19 cellular contexts compared by ENCODE assay signal in genomic region chr1:3050603-3051002, GRCh38. TPM values are rescaled to one million over a fixed set of nuclear protein-coding genes. Genes with fewer than 3 reads are reported as not detected.
DNase-seq lines count a peak whose midpoint lies in the region; ATAC-seq and TF ChIP-seq lines count a peak whose summit lies in the region.
"Had no signal": no experiment of that assay in that cellular context is flagged by ENCODE, and none has a peak within 500 bp of the region (broad histone marks: within the 10 kb centered on the region; RNA-seq: fewer than 3 reads in every experiment).

No MANE protein-coding gene starts in this region.

- TF ChIP-seq CTCF in activated B cell treated with CpG ODN at 0.5 μM for 24 hours (IDR thresholded peaks at IDR 0.05) (no peak), stomach (IDR thresholded peaks at IDR 0.05) (no peak), smooth muscle cell (IDR thresholded peaks at IDR 0.05; ENCODE audit: borderline replicate concordance, insufficient read depth, poor library complexity, severe bottlenecking) (no peak)
- no peak for TF ChIP-seq CTCF in CD4-positive, alpha-beta T cell (IDR thresholded peaks at IDR 0.05)

- H3K4me1 ChIP-seq in neuronal stem cell (ENCODE audit: control insufficient read depth in 2 of 2, insufficient read depth in 1 of 2, low read depth in 1 of 2, low read length in 2 of 2) = no peaks in the 10 kb centered on the region
- no peaks in the 10 kb centered on the region for H3K4me1 ChIP-seq in stomach
- no peaks in the 10 kb centered on the region for H3K4me1 ChIP-seq in smooth muscle cell (ENCODE audit: low read depth)
- H3K4me1 ChIP-seq: BLaER1 had no signal

- H4K20me1 ChIP-seq in smooth muscle cell (ENCODE audit: low read depth) = no peaks in the 10 kb centered on the region
- H4K20me1 ChIP-seq: BLaER1 had no signal

- H3K4me3 Mint-ChIP-seq in activated B cell treated with CpG ODN at 0.5 μM for 24 hours = no peak overlapping the region
- H3K4me3 Mint-ChIP-seq in T-helper 17 cell = no peak overlapping the region
- H3K4me3 Mint-ChIP-seq in CD4-positive, alpha-beta T cell = no peak overlapping the region
- H3K4me3 Mint-ChIP-seq: CD4-positive, CD25-positive, alpha-beta regulatory T cell; GM23338; H9 had no signal

- H3K4me2 ChIP-seq in neuronal stem cell (ENCODE audit: insufficient read depth, low read length, poor library complexity, severe bottlenecking) (no peak overlapping the region), smooth muscle cell (no peak overlapping the region)
- H3K4me2 ChIP-seq: BLaER1, GM23338 had no signal

- H3K27me3 ChIP-seq in neuronal stem cell (ENCODE audit: control insufficient read depth in 3 of 3, insufficient read depth in 3 of 3, low read depth in 1 of 3, low read length in 3 of 3) (peaks cover 0 to 6% (median 2%) of the 10 kb centered on the region in 3 experiments), stomach (peaks cover 0 to 43% (median 3%) of the 10 kb centered on the region in 3 donors), smooth muscle cell (ENCODE audit: low read depth) (no peaks in the 10 kb centered on the region)
- H3K27me3 ChIP-seq in CD4-positive, alpha-beta T cell (ENCODE audit: control insufficient read depth, insufficient read depth, low read length) = peaks cover 4% of the 10 kb centered on the region
- H3K27me3 ChIP-seq: BLaER1 had no signal

- peak overlapping the region; percentile 4 for H3K18ac ChIP-seq in neuronal stem cell (ENCODE audit: low read length)

- no peak overlapping the region for H2AK5ac ChIP-seq in neuronal stem cell (ENCODE audit: low read depth, low read length)

- H3K27me3 Mint-ChIP-seq in activated B cell treated with CpG ODN at 0.5 μM for 24 hours (peaks cover 20% of the 10 kb centered on the region), T-helper 17 cell (peaks cover 15% of the 10 kb centered on the region)
- peaks cover 20% of the 10 kb centered on the region for H3K27me3 Mint-ChIP-seq in CD4-positive, alpha-beta T cell

- TF ChIP-seq EP300 in stomach (IDR thresholded peaks at IDR 0.05) = no peak

- H2BK120ac ChIP-seq in neuronal stem cell (ENCODE audit: low read depth, low read length) = no peak overlapping the region

- no peaks in the 10 kb centered on the region for H3F3A ChIP-seq in smooth muscle cell (ENCODE audit: low read depth)

- no peaks in the 10 kb centered on the region for H3K9me3 Mint-ChIP-seq in activated B cell treated with CpG ODN at 0.5 μM for 24 hours
- H3K9me3 Mint-ChIP-seq in CD4-positive, alpha-beta T cell = no peaks in the 10 kb centered on the region

- TF ChIP-seq POLR2A in stomach (IDR thresholded peaks at IDR 0.05) = no peak

- H3K9ac ChIP-seq in neuronal stem cell (ENCODE audit: low read depth, low read length, poor library complexity) (no peak overlapping the region), smooth muscle cell (ENCODE audit: low read depth) (no peak overlapping the region)
- H3K9ac ChIP-seq: BLaER1 had no signal

- H4K8ac ChIP-seq in neuronal stem cell (ENCODE audit: low read depth, low read length) = no peak overlapping the region

- no peak for ATAC-seq in activated B cell treated with CpG ODN at 0.5 μM for 24 hours (ENCODE audit: low read depth)
- no peak for ATAC-seq in T-helper 17 cell
- no peak for ATAC-seq in CD4-positive, alpha-beta T cell (ENCODE audit: poor library complexity)
- ATAC-seq: GM12878, GM23338, HepG2 had no signal

- no peaks in the 10 kb centered on the region for H3K79me2 ChIP-seq in smooth muscle cell (ENCODE audit: low read depth)

- H3K4me3 ChIP-seq in neuronal stem cell (ENCODE audit: low read length in 2 of 2) = no peak overlapping the region
- no peak overlapping the region for H3K4me3 ChIP-seq in stomach
- no peak overlapping the region for H3K4me3 ChIP-seq in smooth muscle cell
- H3K4me3 ChIP-seq: BLaER1, GM12878, GM23338 had no signal

- H4K91ac ChIP-seq in neuronal stem cell (ENCODE audit: low read depth, low read length, poor library complexity) = no peak overlapping the region

- H3K23ac ChIP-seq in neuronal stem cell (ENCODE audit: low read depth, low read length, poor library complexity) = no peak overlapping the region

- H3K79me1 ChIP-seq in neuronal stem cell (ENCODE audit: low read depth, low read length) = no peaks in the 10 kb centered on the region

- CTCF ChIA-PET in activated B cell treated with CpG ODN at 0.5 μM for 24 hours (lab: Charles Lee) = no interaction called here
- CTCF ChIA-PET in CD4-positive, alpha-beta T cell (lab: Charles Lee) = no interaction called here

- no peak overlapping the region for H2BK15ac ChIP-seq in neuronal stem cell (ENCODE audit: low read length)

- H3K27ac ChIP-seq in neuronal stem cell (replicated peaks; ENCODE audit: low read length) (no peak overlapping the region), stomach (no peak overlapping the region), smooth muscle cell (ENCODE audit: low read depth) (no peak overlapping the region)
- no peak overlapping the region for H3K27ac ChIP-seq in CD4-positive, alpha-beta T cell (ENCODE audit: low read depth, low read length)
- H3K27ac ChIP-seq: 22Rv1, BLaER1 had no signal

- H2BK5ac ChIP-seq in neuronal stem cell (ENCODE audit: low read length) = no peak overlapping the region

- H3K4me1 Mint-ChIP-seq in activated B cell treated with CpG ODN at 0.5 μM for 24 hours (no peaks in the 10 kb centered on the region), T-helper 17 cell (no peaks in the 10 kb centered on the region)
- no peaks in the 10 kb centered on the region for H3K4me1 Mint-ChIP-seq in CD4-positive, alpha-beta T cell (ENCODE audit: low read depth)
- H3K4me1 Mint-ChIP-seq: CD4-positive, CD25-positive, alpha-beta regulatory T cell; GM23338; H9 had no signal

- H3K9me3 ChIP-seq in neuronal stem cell (replicated peaks in 1 of 2; ENCODE audit: control insufficient read depth in 2 of 2, insufficient read depth in 1 of 2, low read depth in 1 of 2, low read length in 2 of 2) = peaks cover 0 to 7% of the 10 kb centered on the region in 2 donors
- peaks cover 0 to 10% (median 0%) of the 10 kb centered on the region in 4 donors for H3K9me3 ChIP-seq in stomach
- no peaks in the 10 kb centered on the region for H3K9me3 ChIP-seq in T-helper 17 cell (ENCODE audit: control insufficient read depth, low read length, poor library complexity, severe bottlenecking)
- H3K9me3 ChIP-seq in CD4-positive, alpha-beta T cell (ENCODE audit: control insufficient read depth, low read length) = no peaks in the 10 kb centered on the region
- H3K9me3 ChIP-seq in smooth muscle cell (replicated peaks; ENCODE audit: low read depth) = no peaks in the 10 kb centered on the region
- H3K9me3 ChIP-seq: BLaER1 had no signal

- peak; percentile 8 for DNase-seq in activated CD8-positive, alpha-beta memory T cell treated with anti-CD3 and anti-CD28 coated beads, Interleukin-2, amount 50 U/mL, for 48 hours
- no peak for DNase-seq in activated CD8-positive, alpha-beta memory T cell treated with anti-CD3 and anti-CD28 coated beads for 24 hours
- DNase-seq in activated B cell treated with CpG ODN at 0.5 μM for 24 hours (peak; percentile 7), neuronal stem cell (ENCODE audit: low spot score) (no peak), stomach (peak; percentile 2), T-helper 17 cell (no peak), smooth muscle cell (lab: John Stamatoyannopoulos, UW; ENCODE audit: unreplicated experiment) (no peak)
- DNase-seq in CD4-positive, alpha-beta T cell = no peak
- DNase-seq: AML-193; CD4-positive, CD25-positive, alpha-beta regulatory T cell; DMS79 had no signal

- H3K27ac Mint-ChIP-seq in activated B cell treated with CpG ODN at 0.5 μM for 24 hours (no peak overlapping the region), T-helper 17 cell (no peak overlapping the region)
- H3K27ac Mint-ChIP-seq in CD4-positive, alpha-beta T cell = no peak overlapping the region
- H3K27ac Mint-ChIP-seq: GM23338, H9 had no signal

- H3K36me3 Mint-ChIP-seq in activated B cell treated with CpG ODN at 0.5 μM for 24 hours (ENCODE audit: low read depth) (no peaks in the 10 kb centered on the region), T-helper 17 cell (ENCODE audit: low read depth) (peaks cover 6% of the 10 kb centered on the region)
- no peaks in the 10 kb centered on the region for H3K36me3 Mint-ChIP-seq in CD4-positive, alpha-beta T cell (ENCODE audit: low read depth)
- H3K36me3 Mint-ChIP-seq: CD4-positive, CD25-positive, alpha-beta regulatory T cell had no signal

- H3K14ac ChIP-seq in neuronal stem cell (ENCODE audit: low read length) = no peak overlapping the region

- H3K36me3 ChIP-seq in neuronal stem cell (replicated peaks in 1 of 2; ENCODE audit: control insufficient read depth in 2 of 2, insufficient read depth in 2 of 2, low read length in 2 of 2) = no peaks in the 10 kb centered on the region
- H3K36me3 ChIP-seq in stomach = no peaks in the 10 kb centered on the region
- no peaks in the 10 kb centered on the region for H3K36me3 ChIP-seq in smooth muscle cell (ENCODE audit: low read depth)
- H3K36me3 ChIP-seq: BLaER1 had no signal

- H3K4ac ChIP-seq in neuronal stem cell (ENCODE audit: low read length) = no peak overlapping the region

- intact Hi-C loops in activated B cell treated with CpG ODN at 0.5 μM for 24 hours (cut with micrococcal nuclease) = no loop called here
- intact Hi-C loops in stomach (cut with DNase I; ENCODE audit: low total_unique reads) = no loop called here
- intact Hi-C loops in CD4-positive, alpha-beta T cell (cut with DNase I, micrococcal nuclease) = no loop called here

- no peak overlapping the region for H2BK12ac ChIP-seq in neuronal stem cell (ENCODE audit: low read length)

- H2AFZ ChIP-seq in neuronal stem cell (ENCODE audit: low read length) (no peak overlapping the region), smooth muscle cell (ENCODE audit: low read depth) (no peak overlapping the region)
- H2AFZ ChIP-seq: GM23338 had no signal

- POLR2A ChIA-PET in activated B cell treated with CpG ODN at 0.5 μM for 24 hours (lab: Charles Lee) = no interaction called here
- POLR2A ChIA-PET in CD4-positive, alpha-beta T cell (lab: Charles Lee) = no interaction called here

RNA-seq across cellular contexts. Expression of gene PRDM16, which starts 18.4 kb away (rescaled TPM):
- total RNA-seq in activated B cell treated with CpG ODN at 0.5 μM for 24 hours (not detected in 2 replicates), stomach (100 to 1,000 TPM in 2 of 5 donors, 10 to 100 TPM in 2, under 1 TPM in 1; 0.29 to 222 (median 32.2) TPM), T-helper 17 cell (not detected), smooth muscle cell (0.72 and 1.2 TPM in 2 replicates)
- 7.9 TPM for polyA plus RNA-seq in neuronal stem cell (2013, experiment 1 of 2)
- polyA plus RNA-seq in neuronal stem cell (2013, experiment 2 of 2) = 7.6 TPM
- polyA plus RNA-seq in stomach (1 to 10 TPM; 2.4 to 8.2 (median 7.0) TPM), smooth muscle cell (1.1 and 1.3 TPM in 2 replicates)
- total RNA-seq in CD4-positive, alpha-beta T cell = not detected
- polyA plus RNA-seq: CD4-positive, CD25-positive, alpha-beta regulatory T cell; GM12878 had no signal

RNA-seq across cellular contexts. Expression of gene ACTRT2, which starts 29.3 kb away (rescaled TPM):
- total RNA-seq in activated B cell treated with CpG ODN at 0.5 μM for 24 hours = not detected in 2 replicates
- 0.29 TPM for polyA plus RNA-seq in neuronal stem cell (2013, experiment 1 of 2)
- polyA plus RNA-seq in neuronal stem cell (2013, experiment 2 of 2) = 0.29 TPM
- not detected for total RNA-seq in stomach
- polyA plus RNA-seq in stomach = not detected
- total RNA-seq in T-helper 17 cell = not detected
- total RNA-seq in CD4-positive, alpha-beta T cell = not detected
- total RNA-seq in smooth muscle cell = not detected in 2 replicates
- polyA plus RNA-seq in smooth muscle cell = not detected in 2 replicates
- total RNA-seq: A673; CD4-positive, CD25-positive, alpha-beta regulatory T cell; G401; GM12878; GM23338; H9; HepG2 had no signal
- polyA plus RNA-seq: CD4-positive, CD25-positive, alpha-beta regulatory T cell; GM12878; GM23338; HepG2 had no signal

Comparison
In these comparisons a context has a peak if more than half of its experiments do, and no peak if none do; other contexts are left out.
1. DNase-seq: peak in activated CD8-positive, alpha-beta memory T cell treated with anti-CD3 and anti-CD28 coated beads, Interleukin-2, amount 50 U/mL, for 48 hours (single experiment), activated B cell treated with CpG ODN at 0.5 μM for 24 hours (single experiment) and stomach (single experiment); none in activated CD8-positive, alpha-beta memory T cell treated with anti-CD3 and anti-CD28 coated beads for 24 hours (single experiment), neuronal stem cell (single experiment), T-helper 17 cell (0 of 3), CD4-positive, alpha-beta T cell (0 of 10) and smooth muscle cell (single experiment).